27 cellular contexts compared by ENCODE assay signal in genomic region chr15:63066302-63066701, GRCh38. TPM values are rescaled to one million over a fixed set of nuclear protein-coding genes. Genes with fewer than 3 reads are reported as not detected.
DNase-seq lines count a peak whose midpoint lies in the region; ATAC-seq, FAIRE-seq and TF ChIP-seq lines count a peak whose summit lies in the region.
"Had no signal": no experiment of that assay in that cellular context is flagged by ENCODE, and none has a peak within 500 bp of the region (broad histone marks: within the 10 kb centered on the region; RNA-seq: fewer than 3 reads in every experiment).

No MANE protein-coding gene starts in this region.

- H3K4me3 ChIP-seq in mesenchymal stem cell (ENCODE audit: insufficient read depth in 1 of 2, low read depth in 1 of 2, low read length in 2 of 2) (no peak overlapping the region), tibial artery (no peak overlapping the region), Caco-2 (ENCODE audit: low read depth, low read length) (no peak overlapping the region)
- H3K4me3 ChIP-seq: GM12878, suprapubic skin had no signal

- H3K4me2 ChIP-seq in mesenchymal stem cell (ENCODE audit: low read length, poor library complexity, severe bottlenecking): no peak overlapping the region

- no peak overlapping the region for H4K8ac ChIP-seq in mesenchymal stem cell (ENCODE audit: low read length)

- peak overlapping the region; percentile 67 for H3K27ac ChIP-seq in cingulate gyrus (ENCODE audit: low read depth, low read length)
- peak overlapping the region; percentile 67 for H3K27ac ChIP-seq in mesenchymal stem cell (ENCODE audit: low read length, poor library complexity, severe bottlenecking)
- H3K27ac ChIP-seq in tibial artery: peak overlapping the region; percentile 23 to 37
- H3K27ac ChIP-seq: suprapubic skin had no signal

- no peaks in the 10 kb centered on the region for H3K4me1 Mint-ChIP-seq in Caco-2 (ENCODE audit: low read depth, unreplicated experiment)
- H3K4me1 Mint-ChIP-seq: activated naive CD4-positive, alpha-beta T cell treated with anti-CD3 and anti-CD28 coated beads, Interleukin-2, amount 10 ng/mL, durations not matched to agents 7 days and 5 days; CD4-positive, alpha-beta memory T cell; central memory CD8-positive, alpha-beta T cell had no signal

- H3K36me3 ChIP-seq in mesenchymal stem cell (ENCODE audit: control insufficient read depth in 1 of 2, insufficient read depth in 2 of 2, low read depth in 1 of 2, low read length in 2 of 2): peaks cover 49 to 94% of the 10 kb centered on the region in 2 experiments
- peaks cover 97 to 100% (median 98%) of the 10 kb centered on the region in 3 donors for H3K36me3 ChIP-seq in tibial artery
- peaks cover 5% of the 10 kb centered on the region for H3K36me3 ChIP-seq in Caco-2 (ENCODE audit: control insufficient read depth, insufficient read depth, low read length)

- no peak overlapping the region for H3K27ac Mint-ChIP-seq in Caco-2 (ENCODE audit: unreplicated experiment)
- H3K27ac Mint-ChIP-seq: activated CD4-positive, alpha-beta T cell treated with anti-CD3 and anti-CD28 coated beads, Interleukin-2, amount 10 ng/mL, durations not matched to agents 24 days and 14 days; activated naive CD4-positive, alpha-beta T cell treated with anti-CD3 and anti-CD28 coated beads, Interleukin-2, amount 10 ng/mL, durations not matched to agents 7 days and 5 days; activated T-cell treated with anti-CD3 and anti-CD28 coated beads, Interleukin-2, amount 50 U/mL, for 72 hours; T-helper 1 cell treated with Interleukin-12 subunit alpha and Interleukin-12 subunit beta and Interleukin-4 antibody, amounts not matched to agents 30 μg/mL and 1 μg/mL, for 36 hours had no signal

- TF ChIP-seq CTCF in tibial artery (IDR thresholded peaks at IDR 0.05): no peak
- no peak for TF ChIP-seq CTCF in Caco-2 (IDR thresholded peaks at IDR 0.05; ENCODE audit: insufficient read depth in 1 of 2, low read depth in 1 of 2, low read length in 1 of 2, severe bottlenecking in 1 of 2, unreplicated experiment in 1 of 2)

- DNase-seq in M059J (ENCODE audit: low read depth) (peak; percentile 17), mesenchymal stem cell (no peak), tibial artery (no peak), Caco-2 (no peak), HTR-8/SVneo (ENCODE audit: insufficient read length, low spot score) (no peak)
- DNase-seq: activated CD4-positive, alpha-beta T cell treated with anti-CD3 and anti-CD28 coated beads, Interleukin-2, amount 10 ng/mL, durations not matched to agents 24 days and 14 days; activated naive CD4-positive, alpha-beta T cell treated with anti-CD3 and anti-CD28 coated beads, Interleukin-2, amount 10 ng/mL, durations not matched to agents 7 days and 5 days; activated T-cell treated with anti-CD3 and anti-CD28 coated beads, Interleukin-2, amount 50 U/mL, for 72 hours; amygdala; CD4-positive, alpha-beta memory T cell; DMS53; effector CD4-positive, alpha-beta T cell; naive thymus-derived CD4-positive, alpha-beta T cell; NCI-H1092; NCI-H1930; NCI-H2227 treated with DMSO at 0.1 percent for 48 hours; NCI-H82; OCI-M1; posterior cingulate gyrus had no signal

- POLR2A ChIA-PET in Caco-2 (lab: Charles Lee): no interaction called here

- H3K4ac ChIP-seq in mesenchymal stem cell (ENCODE audit: low read depth in 1 of 2, low read length in 2 of 2): no peak overlapping the region

- 78% methylated on average over 2 of the region's 3 CpGs for WGBS in mesenchymal stem cell

- no peak overlapping the region for H2BK15ac ChIP-seq in mesenchymal stem cell (ENCODE audit: low read depth, poor library complexity, severe bottlenecking)

- intact Hi-C loops in tibial artery (cut with DNase I; ENCODE audit: low total_unique reads) (no loop called here), Caco-2 (cut with micrococcal nuclease; ENCODE audit: unreplicated experiment) (no loop called here)

- no peaks in the 10 kb centered on the region for H3K27me3 Mint-ChIP-seq in Caco-2 (ENCODE audit: insufficient read depth, unreplicated experiment)
- H3K27me3 Mint-ChIP-seq: activated CD4-positive, alpha-beta T cell treated with anti-CD3 and anti-CD28 coated beads, Interleukin-2, amount 10 ng/mL, durations not matched to agents 24 days and 14 days; activated naive CD4-positive, alpha-beta T cell treated with anti-CD3 and anti-CD28 coated beads, Interleukin-2, amount 10 ng/mL, durations not matched to agents 7 days and 5 days; CD4-positive, alpha-beta memory T cell; central memory CD8-positive, alpha-beta T cell had no signal

- H2BK5ac ChIP-seq in mesenchymal stem cell (ENCODE audit: low read depth, low read length, poor library complexity, severe bottlenecking): no peak overlapping the region

- no peak for ATAC-seq in HG03432 (IDR thresholded peaks at IDR 0.05; ENCODE audit: unreplicated experiment)
- ATAC-seq: activated T-cell treated with anti-CD3 and anti-CD28 coated beads, Interleukin-2, amount 50 U/mL, for 72 hours; GM12878; naive thymus-derived CD4-positive, alpha-beta T cell had no signal

- H3K9me3 ChIP-seq in mesenchymal stem cell (ENCODE audit: control insufficient read depth, low read length) (no peaks in the 10 kb centered on the region), tibial artery (no peaks in the 10 kb centered on the region), Caco-2 (no peaks in the 10 kb centered on the region)
- H3K9me3 ChIP-seq: suprapubic skin had no signal

- H3K9me3 Mint-ChIP-seq in Caco-2 (ENCODE audit: unreplicated experiment): no peaks in the 10 kb centered on the region
- H3K9me3 Mint-ChIP-seq: activated CD4-positive, alpha-beta T cell treated with anti-CD3 and anti-CD28 coated beads, Interleukin-2, amount 10 ng/mL, durations not matched to agents 24 days and 14 days; activated naive CD4-positive, alpha-beta T cell treated with anti-CD3 and anti-CD28 coated beads, Interleukin-2, amount 10 ng/mL, durations not matched to agents 7 days and 5 days; activated T-cell treated with anti-CD3 and anti-CD28 coated beads, Interleukin-2, amount 50 U/mL, for 72 hours; CD4-positive, alpha-beta memory T cell; central memory CD8-positive, alpha-beta T cell; naive thymus-derived CD4-positive, alpha-beta T cell; T-helper 1 cell treated with Interleukin-12 subunit alpha and Interleukin-12 subunit beta and Interleukin-4 antibody, amounts not matched to agents 30 μg/mL and 1 μg/mL, for 36 hours had no signal

- H2AFZ ChIP-seq in mesenchymal stem cell (ENCODE audit: low read depth, low read length): no peak overlapping the region

- CTCF ChIA-PET in Caco-2 (lab: Charles Lee): interaction anchor here (0.7 kb wide), 1 partner anchor 324 kb away, joined by 4 read pairs; no protein-coding TSS in a partner anchor

- no peak overlapping the region for H3K23ac ChIP-seq in mesenchymal stem cell (ENCODE audit: low read length in 2 of 2)

- no peak overlapping the region for H3K18ac ChIP-seq in mesenchymal stem cell (ENCODE audit: low read depth in 1 of 2, low read length in 2 of 2)

- no peak overlapping the region for H3K4me3 Mint-ChIP-seq in Caco-2 (ENCODE audit: unreplicated experiment)
- H3K4me3 Mint-ChIP-seq: activated CD4-positive, alpha-beta T cell treated with anti-CD3 and anti-CD28 coated beads, Interleukin-2, amount 10 ng/mL, durations not matched to agents 24 days and 14 days; activated naive CD4-positive, alpha-beta T cell treated with anti-CD3 and anti-CD28 coated beads, Interleukin-2, amount 10 ng/mL, durations not matched to agents 7 days and 5 days; activated T-cell treated with anti-CD3 and anti-CD28 coated beads, Interleukin-2, amount 50 U/mL, for 72 hours; CD4-positive, alpha-beta memory T cell; central memory CD8-positive, alpha-beta T cell; naive thymus-derived CD4-positive, alpha-beta T cell; T-helper 1 cell treated with Interleukin-12 subunit alpha and Interleukin-12 subunit beta and Interleukin-4 antibody, amounts not matched to agents 30 μg/mL and 1 μg/mL, for 36 hours had no signal

- peaks cover 93% of the 10 kb centered on the region for H3K36me3 Mint-ChIP-seq in Caco-2 (ENCODE audit: insufficient read depth, unreplicated experiment)
- H3K36me3 Mint-ChIP-seq: activated naive CD4-positive, alpha-beta T cell treated with anti-CD3 and anti-CD28 coated beads, Interleukin-2, amount 10 ng/mL, durations not matched to agents 7 days and 5 days had no signal

- H4K91ac ChIP-seq in mesenchymal stem cell (ENCODE audit: low read length): no peak overlapping the region

- H3K14ac ChIP-seq in mesenchymal stem cell (ENCODE audit: low read length in 2 of 2): no peak overlapping the region

- no peak overlapping the region for H3K9ac ChIP-seq in mesenchymal stem cell (ENCODE audit: low read length)

- no TSS peak for BruUV-seq in Caco-2 (replicated peaks; lab: Mats Ljungman, UMichigan)

- no peak overlapping the region for H2BK12ac ChIP-seq in mesenchymal stem cell (ENCODE audit: low read length in 2 of 2)

- H2AK5ac ChIP-seq in mesenchymal stem cell (ENCODE audit: low read length, severe bottlenecking): no peak overlapping the region

- FAIRE-seq in HTR-8/SVneo (lab: Jason Lieb, UNC): no peak
- FAIRE-seq: frontal cortex, GM12878, keratinocyte had no signal

- peaks cover 3% of the 10 kb centered on the region for H3K79me1 ChIP-seq in mesenchymal stem cell (replicated peaks; ENCODE audit: low read length, poor library complexity, severe bottlenecking)

- H2BK120ac ChIP-seq in mesenchymal stem cell (ENCODE audit: low read depth, low read length): no peak overlapping the region

- H3K4me1 ChIP-seq in mesenchymal stem cell (ENCODE audit: control insufficient read depth, insufficient read depth, low read depth, low read length): peaks cover 16% of the 10 kb centered on the region
- H3K4me1 ChIP-seq in tibial artery: peaks cover 0 to 58% (median 11%) of the 10 kb centered on the region in 4 donors
- no peaks in the 10 kb centered on the region for H3K4me1 ChIP-seq in Caco-2
- H3K4me1 ChIP-seq: suprapubic skin had no signal

- no peaks in the 10 kb centered on the region for H3K27me3 ChIP-seq in mesenchymal stem cell (ENCODE audit: control insufficient read depth in 1 of 2, insufficient read depth in 1 of 2, low read length in 2 of 2)
- no peaks in the 10 kb centered on the region for H3K27me3 ChIP-seq in tibial artery
- H3K27me3 ChIP-seq in Caco-2 (replicated peaks; ENCODE audit: control insufficient read depth, insufficient read depth, low read length): no peaks in the 10 kb centered on the region
- H3K27me3 ChIP-seq: suprapubic skin had no signal

RNA-seq across cellular contexts. Expression of gene TPM1, which starts 23.8 kb away (rescaled TPM):
- total RNA-seq in M059J (2014; rRNA removed; shearing (Covaris generic)): 1,051 and 1,337 TPM in 2 replicates
- 825 TPM for polyA plus RNA-seq in mesenchymal stem cell (2013, experiment 1 of 2)
- 826 TPM for polyA plus RNA-seq in mesenchymal stem cell (2013, experiment 2 of 2)
- 193 and 209 TPM in 2 replicates for total RNA-seq in Caco-2 (2022)

RNA-seq across cellular contexts. Expression of gene LACTB, which starts 55.4 kb away (rescaled TPM):
- total RNA-seq in M059J (2014; rRNA removed; shearing (Covaris generic)): 22.5 and 41.1 TPM in 2 replicates
- polyA plus RNA-seq in mesenchymal stem cell (2013, experiment 1 of 2): 26.3 TPM
- polyA plus RNA-seq in mesenchymal stem cell (2013, experiment 2 of 2): 26.2 TPM
- 8.4 and 8.8 TPM in 2 replicates for total RNA-seq in Caco-2 (2022)
